ENCODE assay signal across 19 cellular contexts in the genomic region with DNA sequence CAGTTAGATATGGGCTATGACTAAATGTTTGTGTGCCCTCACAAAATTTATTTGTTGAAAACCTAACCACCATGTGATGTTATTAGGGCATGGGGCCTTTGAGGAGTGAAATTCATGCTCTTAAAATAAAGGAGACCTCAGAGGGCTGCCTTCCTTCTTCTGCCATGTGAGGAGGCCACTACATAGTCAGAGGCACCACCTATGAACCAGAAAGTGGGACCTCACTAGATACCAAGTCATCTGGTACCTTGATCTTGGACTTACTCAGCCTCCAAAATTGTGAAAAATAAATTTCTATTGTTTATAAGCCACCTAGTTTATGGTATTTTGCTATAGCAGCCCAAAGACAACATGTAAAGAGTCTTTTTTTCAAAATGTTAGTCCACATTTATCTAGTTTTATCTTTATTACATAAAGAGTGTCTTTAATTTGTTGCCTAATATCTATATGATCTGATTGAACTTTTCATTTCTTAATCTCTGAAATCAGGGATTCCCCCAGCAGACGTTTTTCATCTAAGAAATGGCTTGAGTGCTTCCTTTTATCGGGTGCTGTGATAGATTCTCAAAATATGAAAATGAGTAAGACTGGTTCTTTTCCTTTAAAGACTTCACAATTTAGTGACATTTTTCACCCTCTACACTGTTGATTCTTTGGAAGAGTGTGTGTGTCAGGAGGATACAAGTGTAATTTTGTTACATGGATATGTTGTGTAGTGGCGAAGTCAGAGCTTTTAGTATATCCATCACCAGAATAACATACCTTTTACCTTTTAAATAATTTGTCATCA.
"Had no signal": no experiment of that assay in that cellular context is flagged by ENCODE, and none has a peak within 500 bp of the region (broad histone marks: within the 10 kb centered on the region; RNA-seq: fewer than 3 reads in every experiment).

No MANE protein-coding gene starts in this region.

- H2AFZ ChIP-seq: neural progenitor cell had no signal

- H3K4me1 Mint-ChIP-seq: neural progenitor cell had no signal

- H3K9me3 Mint-ChIP-seq: effector memory CD8-positive, alpha-beta T cell; neural progenitor cell had no signal

- H3K36me3 ChIP-seq: breast epithelium, ovary, thyroid gland, uterus had no signal

- H3K4me2 ChIP-seq: neural progenitor cell had no signal

- H3K27ac ChIP-seq: breast epithelium, epithelial cell of prostate, gastrocnemius medialis, heart right ventricle, lower lobe of right lung, neural progenitor cell, ovary, right lobe of liver, thyroid gland, uterus had no signal

- H3K27me3 ChIP-seq: breast epithelium, gastrocnemius medialis, heart right ventricle, neural progenitor cell, ovary, right lobe of liver, thyroid gland, uterus had no signal

- H3K27me3 Mint-ChIP-seq: effector memory CD8-positive, alpha-beta T cell had no signal

- ATAC-seq: effector memory CD8-positive, alpha-beta T cell; gastrocnemius medialis; heart right ventricle; lower lobe of right lung; right lobe of liver; Right ventricle myocardium inferior had no signal

- H3K4me3 ChIP-seq: breast epithelium, gastrocnemius medialis, heart right ventricle, lower lobe of right lung, neural progenitor cell, ovary, right lobe of liver, thyroid gland, uterus had no signal

- DNase-seq: activated CD4-positive, alpha-beta T cell treated with anti-CD3 and anti-CD28 coated beads for 1 hour; aorta; cerebellar nuclear complex; dermis blood vessel endothelial cell; effector memory CD8-positive, alpha-beta T cell; gastrocnemius medialis; heart right ventricle; lower lobe of right lung; ovary; right lobe of liver; T-helper 1 cell; T1000; thyroid gland; uterus had no signal

- H3K4me1 ChIP-seq: breast epithelium, heart right ventricle, lower lobe of right lung, neural progenitor cell, right lobe of liver, thyroid gland had no signal

- H3K9me3 ChIP-seq: breast epithelium, gastrocnemius medialis, heart right ventricle, lower lobe of right lung, ovary, right lobe of liver, thyroid gland, uterus had no signal

- H3K27ac Mint-ChIP-seq: effector memory CD8-positive, alpha-beta T cell; mesothelial cell of epicardium; neural progenitor cell had no signal

- H3K4me3 Mint-ChIP-seq: effector memory CD8-positive, alpha-beta T cell; mesothelial cell of epicardium; neural progenitor cell had no signal

- H3K9ac ChIP-seq: neural progenitor cell had no signal
